Comparison of ENCODE assay signal across 9 cellular contexts in the genomic region with DNA sequence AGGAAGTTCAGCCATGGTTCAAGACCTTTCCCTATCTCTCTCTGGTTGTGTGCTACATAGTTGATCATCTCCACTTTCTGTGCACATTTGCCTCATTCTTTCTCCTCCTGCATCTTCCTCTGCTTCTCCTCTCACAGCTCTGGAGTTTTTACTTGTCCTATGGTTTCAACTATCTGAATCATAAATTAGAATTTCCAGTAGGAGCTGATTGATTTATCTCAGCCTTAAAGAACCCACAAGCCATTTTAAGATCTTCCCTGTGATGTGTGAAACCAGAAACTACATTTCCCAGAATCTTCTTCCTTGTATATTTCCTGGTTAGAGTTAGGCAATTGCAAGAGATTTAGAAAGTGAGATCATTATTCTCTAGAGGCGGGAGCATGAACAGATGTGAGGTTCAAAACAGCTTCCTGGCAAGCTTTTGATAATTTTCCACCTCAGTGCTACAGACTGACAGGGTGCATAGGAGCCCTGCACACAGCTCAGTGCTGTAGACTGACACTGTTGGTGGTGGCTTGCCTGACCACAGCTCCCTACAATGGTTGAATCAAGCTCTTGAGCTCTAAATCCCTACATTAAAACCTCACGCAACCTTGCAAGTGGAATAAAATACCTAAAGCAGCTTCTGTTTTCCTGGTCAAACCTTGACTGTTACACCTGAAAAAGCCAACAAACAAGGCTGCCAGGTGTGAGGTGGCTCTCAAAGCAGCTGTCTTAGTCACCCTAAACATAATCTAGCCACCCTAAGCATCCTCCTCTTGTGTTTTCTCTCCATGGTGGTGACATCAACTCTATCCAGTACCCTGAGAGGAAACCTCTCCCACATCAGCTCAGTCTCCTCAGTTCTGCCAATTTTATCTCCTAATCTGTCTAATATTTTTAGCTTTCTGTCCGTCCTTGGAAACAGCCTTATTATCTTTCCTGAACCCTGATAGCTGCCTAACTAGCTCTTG. TPM values are rescaled to one million over a fixed set of nuclear protein-coding genes. Genes with fewer than 3 reads are reported as not detected.
A peak's percentile ranks its signal among the peaks of the same experiment; 100 is the strongest.
DNase-seq lines count a peak whose midpoint lies in the region; ATAC-seq and TF ChIP-seq lines count a peak whose summit lies in the region.
"Had no signal": no experiment of that assay in that cellular context is flagged by ENCODE, and none has a peak within 500 bp of the region (broad histone marks: within the 10 kb centered on the region; RNA-seq: fewer than 3 reads in every experiment).

No MANE protein-coding gene starts in this region.

- peak overlapping the region; percentile 63; the same call in 1 of the 2 replicates for H2AFZ ChIP-seq in GM23338

- H3K27ac ChIP-seq in GM23338 (ENCODE audit: low read depth): no peak overlapping the region
- H3K27ac ChIP-seq in heart right ventricle: no peak overlapping the region

- no peaks in the 10 kb centered on the region for H3K9me3 Mint-ChIP-seq in GM23338

- H3K4me1 Mint-ChIP-seq in GM23338 (no peaks in the 10 kb centered on the region), T-helper 17 cell (peaks cover 34% of the 10 kb centered on the region)

- H3K36me3 ChIP-seq in GM23338 (ENCODE audit: insufficient read depth) (no peaks in the 10 kb centered on the region), heart right ventricle (no peaks in the 10 kb centered on the region)

- no peak overlapping the region for H3K4me3 ChIP-seq in GM12865 (ENCODE audit: low read depth, low read length)
- no peak overlapping the region for H3K4me3 ChIP-seq in GM23338
- no peak overlapping the region for H3K4me3 ChIP-seq in heart right ventricle

- DNase-seq in GM12865 (ENCODE audit: low read depth): peak; percentile 8
- no peak for DNase-seq in GM23338 (ENCODE audit: low spot score)
- DNase-seq in T-helper 17 cell: no peak
- no peak for DNase-seq in heart right ventricle
- no peak for DNase-seq in RPMI8226
- no peak for DNase-seq in kidney glomerular epithelial cell (lab: John Stamatoyannopoulos, UW)

- TF ChIP-seq CTCF in GM12865 (IDR thresholded peaks at IDR 0.05; ENCODE audit: insufficient read depth, low read depth, low read length, missing control alignments) (no peak), GM23338 (conservative IDR thresholded peaks at IDR 0.05; ENCODE audit: low read depth in 2 of 2) (no peak), heart right ventricle (IDR thresholded peaks at IDR 0.05) (no peak)

- H3K4me2 ChIP-seq in GM23338: no peak overlapping the region

- intact Hi-C loops in heart right ventricle (cut with DNase I): no loop called here

- no peak overlapping the region for H3K4me3 Mint-ChIP-seq in GM23338
- H3K4me3 Mint-ChIP-seq in T-helper 17 cell: peak overlapping the region; percentile 57

- no peaks in the 10 kb centered on the region for H4K20me1 ChIP-seq in GM23338 (replicated peaks; ENCODE audit: insufficient read depth)

- H3K9me3 ChIP-seq in T-helper 17 cell (ENCODE audit: control insufficient read depth, low read length, poor library complexity, severe bottlenecking): no peaks in the 10 kb centered on the region
- no peaks in the 10 kb centered on the region for H3K9me3 ChIP-seq in heart right ventricle

- 49 to 50% methylated on average over 3 of the region's 3 CpGs for WGBS in heart right ventricle, 2 donors

- no peaks in the 10 kb centered on the region for H3K27me3 ChIP-seq in GM23338 (ENCODE audit: insufficient read depth)
- H3K27me3 ChIP-seq in heart right ventricle: no peaks in the 10 kb centered on the region

- no peaks in the 10 kb centered on the region for H3K79me2 ChIP-seq in GM23338 (replicated peaks; ENCODE audit: insufficient read depth)

- no peak for ATAC-seq in GM23338
- peak; percentile 84 for ATAC-seq in T-helper 17 cell
- peak in 6 of 8 donors; percentile 41 to 78 (median 54) for ATAC-seq in heart right ventricle
- no peak for ATAC-seq in GM21723 (IDR thresholded peaks at IDR 0.05; ENCODE audit: unreplicated experiment)
- no peak for ATAC-seq in HG02870 (IDR thresholded peaks at IDR 0.05; ENCODE audit: unreplicated experiment)

- no peaks in the 10 kb centered on the region for H3F3A ChIP-seq in GM23338 (replicated peaks; ENCODE audit: low read depth)

- no peaks in the 10 kb centered on the region for H3K4me1 ChIP-seq in GM23338 (ENCODE audit: insufficient read depth)
- peaks cover 0 to 11% (median 0%) of the 10 kb centered on the region in 9 donors for H3K4me1 ChIP-seq in heart right ventricle

- H3K36me3 Mint-ChIP-seq in GM23338 (ENCODE audit: low read depth): no peaks in the 10 kb centered on the region
- H3K36me3 Mint-ChIP-seq in T-helper 17 cell (ENCODE audit: low read depth): no peaks in the 10 kb centered on the region

- H3K27me3 Mint-ChIP-seq in GM23338 (ENCODE audit: insufficient read depth, low read depth, poor library complexity) (no peaks in the 10 kb centered on the region), T-helper 17 cell (no peaks in the 10 kb centered on the region)

- no peaks in the 10 kb centered on the region; the same call in 1 of the 2 replicates for H3K9me2 ChIP-seq in GM23338 (ENCODE audit: insufficient read depth)

- H3K27ac Mint-ChIP-seq in GM23338 (no peak overlapping the region), T-helper 17 cell (peak overlapping the region; percentile 81)

TF ChIP-seq in GM23338, 12 proteins besides CTCF, POLR2A, EP300 and RAD21:
- no peak for TF ChIP-seq ZNF114 (CRISPR knock-in tag; IDR thresholded peaks at IDR 0.05)
- no peak for TF ChIP-seq NANOG (IDR thresholded peaks at IDR 0.05; ENCODE audit: borderline replicate concordance)
- TF ChIP-seq CREB1 (CRISPR knock-in tag; IDR thresholded peaks at IDR 0.05; ENCODE audit: low read depth): no peak
- no peak for TF ChIP-seq ZNF331 (CRISPR knock-in tag; IDR thresholded peaks at IDR 0.05; ENCODE audit: low read depth)
- no peak for TF ChIP-seq EZH2phosphoT487 (IDR thresholded peaks at IDR 0.05; ENCODE audit: unreplicated experiment)
- no peak for TF ChIP-seq ETS1 (IDR thresholded peaks at IDR 0.05)
- TF ChIP-seq REST (IDR thresholded peaks at IDR 0.05; ENCODE audit: unreplicated experiment): no peak
- no peak for TF ChIP-seq STAT1 (IDR thresholded peaks at IDR 0.05; ENCODE audit: unreplicated experiment)
- no peak for TF ChIP-seq EZH2 (IDR thresholded peaks at IDR 0.05; ENCODE audit: low read depth, unreplicated experiment)
- TF ChIP-seq JUNB (IDR thresholded peaks at IDR 0.05; ENCODE audit: unreplicated experiment): no peak
- TF ChIP-seq POLR2AphosphoS5 (IDR thresholded peaks at IDR 0.05; ENCODE audit: low read depth): no peak

RNA-seq across cellular contexts. Expression of gene IFNG, which starts 21.5 kb away (rescaled TPM):
- not detected in 2 replicates for total RNA-seq in GM23338 (2014; rRNA removed; shearing (Covaris generic))
- polyA plus RNA-seq in GM23338 (2016; fragmentation: Nextera tagmentation; extraction: Ambion mirVana) (not detected in 2 replicates), heart right ventricle (not detected)
- total RNA-seq in T-helper 17 cell (1 to 10 TPM in 1 of 2 donors, under 1 TPM in 1; 0.99 to 1.2 TPM), heart right ventricle (1 to 10 TPM in 1 of 10 donors, not detected in 9; 1.5 TPM)
- polyA plus RNA-seq: esophagus had no signal

RNA-seq across cellular contexts. Expression of gene IL26, which starts 44.5 kb away (rescaled TPM):
- not detected in 2 replicates for total RNA-seq in GM23338 (2014; rRNA removed; shearing (Covaris generic))
- polyA plus RNA-seq in GM23338 (2016; fragmentation: Nextera tagmentation; extraction: Ambion mirVana) (not detected in 2 replicates), heart right ventricle (not detected)
- total RNA-seq in T-helper 17 cell (under 1 TPM in 1 of 2 donors, not detected in 1; 0.52 TPM), heart right ventricle (not detected)

Comparison
In these comparisons a context has a peak if more than half of its experiments do, and no peak if none do; other contexts are left out.
1. ATAC-seq: peak in T-helper 17 cell (single experiment) and heart right ventricle (6 of 8); none in GM23338 (single experiment), GM21723 (single experiment) and HG02870 (single experiment).